ENCODE assay signal across 15 cellular contexts in the genomic region with DNA sequence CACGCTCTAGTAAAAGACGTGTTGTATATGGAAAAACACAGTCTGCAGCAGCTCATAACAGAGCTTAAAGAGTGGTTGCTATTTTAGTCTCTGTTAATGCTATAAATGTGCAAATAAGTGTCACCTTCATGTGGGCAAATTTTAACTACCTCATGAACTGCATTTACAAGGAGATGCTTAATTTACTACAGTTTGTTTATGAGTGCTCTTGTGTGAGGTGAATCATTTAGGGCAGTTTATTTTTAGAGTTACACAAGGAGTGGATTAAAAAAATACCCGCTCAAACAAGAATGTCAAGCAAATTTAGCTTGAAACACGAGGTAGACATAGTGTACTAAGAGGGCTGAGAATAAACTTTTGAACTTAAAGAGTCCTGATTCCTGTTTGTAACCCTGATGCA.
A peak's percentile ranks its signal among the peaks of the same experiment; 100 is the strongest.
DNase-seq lines count a peak whose midpoint lies in the region.
"Had no signal": no experiment of that assay in that cellular context is flagged by ENCODE, and none has a peak within 500 bp of the region (broad histone marks: within the 10 kb centered on the region; RNA-seq: fewer than 3 reads in every experiment).

No MANE protein-coding gene starts in this region.

- no peaks in the 10 kb centered on the region for H3K4me1 Mint-ChIP-seq in activated T-cell treated with anti-CD3 and anti-CD28 coated beads, Interleukin-2, amount 50 U/mL, for 24 hours (ENCODE audit: low read depth)

- no peak overlapping the region for H3K27ac Mint-ChIP-seq in activated T-cell treated with anti-CD3 and anti-CD28 coated beads, Interleukin-2, amount 50 U/mL, for 24 hours

- H3K27ac ChIP-seq in substantia nigra (ENCODE audit: low read depth, low read length, poor library complexity, severe bottlenecking), result no peak overlapping the region
- H3K27ac ChIP-seq: C4-2B had no signal

- H3K36me3 Mint-ChIP-seq in activated T-cell treated with anti-CD3 and anti-CD28 coated beads, Interleukin-2, amount 50 U/mL, for 24 hours (ENCODE audit: low read depth), result no peaks in the 10 kb centered on the region

- peaks cover 3% of the 10 kb centered on the region for H3K9me3 Mint-ChIP-seq in activated T-cell treated with anti-CD3 and anti-CD28 coated beads, Interleukin-2, amount 50 U/mL, for 24 hours

- H3K27me3 Mint-ChIP-seq in activated T-cell treated with anti-CD3 and anti-CD28 coated beads, Interleukin-2, amount 50 U/mL, for 24 hours, result no peaks in the 10 kb centered on the region

- H3K4me3 Mint-ChIP-seq in activated T-cell treated with anti-CD3 and anti-CD28 coated beads, Interleukin-2, amount 50 U/mL, for 24 hours, result no peak overlapping the region

- DNase-seq in DMS79 (lab: John Stamatoyannopoulos, UW) (peak; percentile 33), EH (ENCODE audit: low read depth) (peak; percentile 3), amniotic epithelial cell (ENCODE audit: low read depth) (peak; percentile 7), renal cortical epithelial cell (ENCODE audit: low read depth) (peak; percentile 42), substantia nigra (lab: John Stamatoyannopoulos, UW) (no peak), cerebellar nuclear complex (lab: John Stamatoyannopoulos, UW) (no peak)
- DNase-seq in activated T-cell treated with anti-CD3 and anti-CD28 coated beads, Interleukin-2, amount 50 U/mL, for 24 hours, result no peak
- DNase-seq: ACHN, DND-41, NCI-H1417 treated with DMSO at 0.1 percent for 48 hours, NCI-H1930, NCI-H2171, SHP77 treated with DMSO at 0.1 percent for 48 hours, SK-N-SH had no signal

Comparison
In these comparisons a context has a peak if more than half of its experiments do, and no peak if none do; other contexts are left out.
1. DNase-seq: peak in DMS79 (single experiment), EH (single experiment), amniotic epithelial cell (single experiment) and renal cortical epithelial cell (single experiment); none in substantia nigra (0 of 49), cerebellar nuclear complex (0 of 2) and activated T-cell treated with anti-CD3 and anti-CD28 coated beads, Interleukin-2, amount 50 U/mL, for 24 hours (single experiment).